In genomic region chr11:86753376-86753775, GRCh38 we compare ENCODE assay signal across 22 cellular contexts.
"Had no signal": no experiment of that assay in that cellular context is flagged by ENCODE, and none has a peak within 500 bp of the region (broad histone marks: within the 10 kb centered on the region; RNA-seq: fewer than 3 reads in every experiment).

No MANE protein-coding gene starts in this region.

- H3K27me3 ChIP-seq: right atrium auricular region, suprapubic skin, transverse colon, upper lobe of right lung, vagina had no signal

- H3K4me1 Mint-ChIP-seq: memory B cell; naive B cell; stimulated activated naive B cell treated with anti-CD40 and anti-IgM and Interleukin-4, amounts not matched to agents 10 μg/mL and 1 μg/mL and 100 μg/mL, for 72 hours had no signal

- H3K4me3 Mint-ChIP-seq: memory B cell; mesothelial cell of epicardium; naive B cell; natural killer cell treated with Interleukin-12 subunit alpha and Interleukin-12 subunit beta and Interleukin-15 and Interleukin-18, amount 100 ng/mL, for 72 hours; neural crest cell; stimulated activated naive B cell treated with anti-CD40 and anti-IgM and Interleukin-4, amounts not matched to agents 10 μg/mL and 1 μg/mL and 100 μg/mL, for 72 hours; stimulated activated naive CD8-positive, alpha-beta T cell treated with anti-CD3 and anti-CD28 coated beads, Interleukin-15, Interleukin-2, amounts not matched to agents 100 ng/mL and 50 ng/mL, for 24 hours had no signal

- H3K36me3 ChIP-seq: prostate gland, right atrium auricular region, suprapubic skin, transverse colon, upper lobe of right lung, vagina had no signal

- H3K27ac Mint-ChIP-seq: memory B cell; mesothelial cell of epicardium; natural killer cell treated with Interleukin-12 subunit alpha and Interleukin-12 subunit beta and Interleukin-15 and Interleukin-18, amount 100 ng/mL, for 72 hours; stimulated activated naive B cell treated with anti-CD40 and anti-IgM and Interleukin-4, amounts not matched to agents 10 μg/mL and 1 μg/mL and 100 μg/mL, for 72 hours; stimulated activated naive CD8-positive, alpha-beta T cell treated with anti-CD3 and anti-CD28 coated beads, Interleukin-15, Interleukin-2, amounts not matched to agents 100 ng/mL and 50 ng/mL, for 24 hours had no signal

- ATAC-seq: mucosa of descending colon; natural killer cell treated with Interleukin-12 subunit alpha and Interleukin-12 subunit beta and Interleukin-15 and Interleukin-18, amount 100 ng/mL, for 72 hours; sciatic nerve; stimulated activated naive B cell treated with anti-CD40 and anti-IgM and Interleukin-4, amounts not matched to agents 10 μg/mL and 1 μg/mL and 100 μg/mL, for 72 hours; upper lobe of right lung had no signal

- H3K27ac ChIP-seq: coronary artery, prostate gland, right atrium auricular region, suprapubic skin, transverse colon, upper lobe of right lung, vagina had no signal

- H3K9me3 ChIP-seq: mucosa of descending colon, prostate gland, right atrium auricular region, suprapubic skin, transverse colon, upper lobe of right lung, vagina had no signal

- H3K9me3 Mint-ChIP-seq: memory B cell; mesothelial cell of epicardium; natural killer cell treated with Interleukin-12 subunit alpha and Interleukin-12 subunit beta and Interleukin-15 and Interleukin-18, amount 100 ng/mL, for 72 hours; neural crest cell; stimulated activated naive B cell treated with anti-CD40 and anti-IgM and Interleukin-4, amounts not matched to agents 10 μg/mL and 1 μg/mL and 100 μg/mL, for 72 hours; stimulated activated naive CD8-positive, alpha-beta T cell treated with anti-CD3 and anti-CD28 coated beads, Interleukin-15, Interleukin-2, amounts not matched to agents 100 ng/mL and 50 ng/mL, for 24 hours had no signal

- H3K4me3 ChIP-seq: coronary artery, lung, mucosa of descending colon, prostate gland, right atrium auricular region, suprapubic skin, transverse colon, upper lobe of right lung, vagina had no signal

- H3K27me3 Mint-ChIP-seq: stimulated activated naive B cell treated with anti-CD40 and anti-IgM and Interleukin-4, amounts not matched to agents 10 μg/mL and 1 μg/mL and 100 μg/mL, for 72 hours had no signal

- H3K36me3 Mint-ChIP-seq: memory B cell; mesothelial cell of epicardium; naive B cell; natural killer cell treated with Interleukin-12 subunit alpha and Interleukin-12 subunit beta and Interleukin-15 and Interleukin-18, amount 100 ng/mL, for 72 hours; stimulated activated naive B cell treated with anti-CD40 and anti-IgM and Interleukin-4, amounts not matched to agents 10 μg/mL and 1 μg/mL and 100 μg/mL, for 72 hours had no signal

- H3K4me1 ChIP-seq: prostate gland, right atrium auricular region, transverse colon, upper lobe of right lung had no signal

- DNase-seq: central memory CD4-positive, alpha-beta T cell; dermis blood vessel endothelial cell; effector memory CD4-positive, alpha-beta T cell; erythroblast; mucosa of descending colon; naive B cell; stimulated activated CD4-positive, alpha-beta T cell treated with anti-CD3 and anti-CD28 coated beads, Interleukin-4, amount 100 ng/mL, for 4 hours; stimulated activated naive B cell treated with anti-CD40 and anti-IgM and Interleukin-4, amounts not matched to agents 10 μg/mL and 1 μg/mL and 100 μg/mL, for 72 hours; transverse colon; upper lobe of right lung had no signal
